In the genomic region with DNA sequence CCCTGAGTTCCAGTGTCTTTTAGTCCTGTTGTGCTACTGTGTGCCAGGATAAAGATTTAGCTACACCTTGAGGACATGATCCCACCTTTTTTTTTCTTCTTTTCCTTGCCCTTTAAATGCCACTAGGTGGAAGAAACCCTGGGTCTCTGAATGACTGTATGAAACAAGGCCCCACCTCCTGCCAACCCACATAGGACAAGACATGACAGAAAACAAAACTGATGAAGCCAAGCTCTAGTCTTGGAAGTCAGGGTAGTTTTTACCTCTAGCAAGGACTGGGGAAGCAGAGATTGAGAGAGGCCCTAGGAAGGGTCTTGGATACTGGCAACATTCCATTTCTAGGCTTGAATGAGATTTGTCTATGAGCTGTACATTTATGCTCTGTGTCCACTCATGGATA, we compare ENCODE assay signal across 28 cellular contexts.
"Had no signal": no experiment of that assay in that cellular context is flagged by ENCODE, and none has a peak within 500 bp of the region (broad histone marks: within the 10 kb centered on the region; RNA-seq: fewer than 3 reads in every experiment).

No MANE protein-coding gene starts in this region.

- ATAC-seq: left colon; left lung; lower lobe of right lung; naive thymus-derived CD8-positive, alpha-beta T cell; right cardiac atrium; sciatic nerve had no signal

- H3K36me3 ChIP-seq: left lung, lower lobe of right lung, neutrophil, tibial nerve, uterus had no signal

- H3K4me3 ChIP-seq: left lung, lower lobe of right lung, skin epidermis, tibial nerve, uterus had no signal

- H3K4me3 Mint-ChIP-seq: immature natural killer cell; naive thymus-derived CD8-positive, alpha-beta T cell; nephron; neural crest cell; stimulated activated naive B cell treated with anti-CD40 and anti-IgM and Interleukin-4, amounts not matched to agents 10 μg/mL and 1 μg/mL and 100 μg/mL, for 72 hours; stimulated activated naive CD8-positive, alpha-beta T cell treated with anti-CD3 and anti-CD28 coated beads, Interleukin-15, Interleukin-2, amounts not matched to agents 100 ng/mL and 50 ng/mL, for 24 hours; type B pancreatic cell had no signal

- H3K9me3 Mint-ChIP-seq: immature natural killer cell; naive thymus-derived CD8-positive, alpha-beta T cell; neural crest cell; stimulated activated naive CD8-positive, alpha-beta T cell treated with anti-CD3 and anti-CD28 coated beads, Interleukin-15, Interleukin-2, amounts not matched to agents 100 ng/mL and 50 ng/mL, for 24 hours; type B pancreatic cell had no signal

- DNase-seq: hypothalamus; immature natural killer cell; kidney; left colon; left lung; lower lobe of right lung; mammary epithelial cell; mesenchymal stem cell; naive thymus-derived CD8-positive, alpha-beta T cell; occipital lobe; retina; right cardiac atrium; stimulated activated CD4-positive, alpha-beta T cell treated with anti-CD3 and anti-CD28 coated beads, Interleukin-12 subunit alpha, Interleukin-12 subunit beta, amount 100 ng/mL, for 4 hours; stimulated activated CD4-positive, alpha-beta T cell treated with anti-CD3 and anti-CD28 coated beads, Interleukin-2, amount 100 ng/mL, for 48 hours; stimulated activated CD4-positive, alpha-beta T cell treated with anti-CD3 and anti-CD28 coated beads, Interleukin-4, amount 100 ng/mL, for 4 hours; stimulated activated CD8-positive, alpha-beta memory T cell treated with anti-CD3 and anti-CD28 coated beads, Interleukin-4, amount 100 ng/mL, for 48 hours; stimulated activated naive B cell treated with anti-CD40 and anti-IgM and Interleukin-4, amounts not matched to agents 10 μg/mL and 1 μg/mL and 100 μg/mL, for 72 hours; substantia nigra; uterus had no signal

- H3K9me3 ChIP-seq: left lung, lower lobe of right lung, neutrophil, tibial nerve, uterus had no signal

- H3K27me3 ChIP-seq: uterus had no signal

- H3K27ac ChIP-seq: left lung, lower lobe of right lung, neutrophil, skin epidermis, tibial nerve, uterus had no signal

- H3K36me3 Mint-ChIP-seq: immature natural killer cell; naive thymus-derived CD8-positive, alpha-beta T cell; stimulated activated naive B cell treated with anti-CD40 and anti-IgM and Interleukin-4, amounts not matched to agents 10 μg/mL and 1 μg/mL and 100 μg/mL, for 72 hours; type B pancreatic cell had no signal

- H3K27ac Mint-ChIP-seq: immature natural killer cell; naive thymus-derived CD8-positive, alpha-beta T cell; progenitor cell of endocrine pancreas; stimulated activated naive B cell treated with anti-CD40 and anti-IgM and Interleukin-4, amounts not matched to agents 10 μg/mL and 1 μg/mL and 100 μg/mL, for 72 hours; stimulated activated naive CD8-positive, alpha-beta T cell treated with anti-CD3 and anti-CD28 coated beads, Interleukin-15, Interleukin-2, amounts not matched to agents 100 ng/mL and 50 ng/mL, for 24 hours; type B pancreatic cell had no signal

- H3K4me1 ChIP-seq: left lung, lower lobe of right lung, tibial nerve, uterus had no signal

- H3K4me1 Mint-ChIP-seq: immature natural killer cell; stimulated activated naive B cell treated with anti-CD40 and anti-IgM and Interleukin-4, amounts not matched to agents 10 μg/mL and 1 μg/mL and 100 μg/mL, for 72 hours had no signal
